Comparison of ENCODE assay signal across 1 cellular context in the genomic region with DNA sequence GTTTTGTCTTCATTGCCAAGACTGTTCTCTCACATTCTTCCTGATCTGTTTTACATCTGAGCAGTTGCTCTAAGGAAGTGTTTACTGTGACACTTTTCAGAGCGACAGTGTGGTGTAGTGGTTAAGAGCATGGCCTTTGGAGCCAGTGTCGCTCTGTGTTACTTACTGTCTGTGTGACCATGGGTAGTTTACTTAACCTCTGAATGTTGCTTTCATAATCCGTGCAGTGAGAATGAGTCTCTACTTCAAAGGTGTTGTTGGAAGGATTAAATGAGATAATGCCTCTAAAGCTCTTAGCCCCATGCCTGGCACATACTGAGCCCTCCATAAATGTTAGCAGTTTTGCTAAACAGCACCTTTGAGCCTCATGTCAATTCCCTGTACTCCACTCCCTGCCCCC.
A peak's percentile ranks its signal among the peaks of the same experiment; 100 is the strongest.
TF ChIP-seq lines count a peak whose summit lies in the region.

No MANE protein-coding gene starts in this region.

TF ChIP-seq in HepG2, 621 proteins besides CTCF, POLR2A, EP300 and RAD21 (continued from another document and continues in another):
- TF ChIP-seq, protein P1, sequence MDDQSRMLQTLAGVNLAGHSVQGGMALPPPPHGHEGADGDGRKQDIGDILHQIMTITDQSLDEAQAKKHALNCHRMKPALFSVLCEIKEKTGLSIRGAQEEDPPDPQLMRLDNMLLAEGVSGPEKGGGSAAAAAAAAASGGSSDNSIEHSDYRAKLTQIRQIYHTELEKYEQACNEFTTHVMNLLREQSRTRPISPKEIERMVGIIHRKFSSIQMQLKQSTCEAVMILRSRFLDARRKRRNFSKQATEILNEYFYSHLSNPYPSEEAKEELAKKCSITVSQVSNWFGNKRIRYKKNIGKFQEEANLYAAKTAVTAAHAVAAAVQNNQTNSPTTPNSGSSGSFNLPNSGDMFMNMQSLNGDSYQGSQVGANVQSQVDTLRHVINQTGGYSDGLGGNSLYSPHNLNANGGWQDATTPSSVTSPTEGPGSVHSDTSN (CRISPR knock-in tag; IDR thresholded peaks at IDR 0.05; ENCODE audit: borderline replicate concordance): no peak
- TF ChIP-seq FOXJ3 (CRISPR knock-in tag; IDR thresholded peaks at IDR 0.05; ENCODE audit: borderline replicate concordance) (peak; percentile 31; the same call in 1 of the 2 replicates), ZNF329 (CRISPR knock-in tag; IDR thresholded peaks at IDR 0.05; ENCODE audit: low read depth) (no peak), FLYWCH1 (CRISPR knock-in tag; IDR thresholded peaks at IDR 0.05) (no peak), ZNF205 (CRISPR knock-in tag; IDR thresholded peaks at IDR 0.05) (peak; percentile 96), DMAP1 (CRISPR knock-in tag; IDR thresholded peaks at IDR 0.05) (no peak), ZIK1 (CRISPR knock-in tag; IDR thresholded peaks at IDR 0.05; ENCODE audit: borderline replicate concordance, low read depth) (no peak), AKAP8 (CRISPR knock-in tag; IDR thresholded peaks at IDR 0.05) (no peak), SOX13 (IDR thresholded peaks at IDR 0.05) (no peak), SOX13 (CRISPR knock-in tag; conservative IDR thresholded peaks at IDR 0.05 in 1 of 2, IDR thresholded peaks at IDR 0.05 in 1 of 2) (peak in 1 of 2 experiments; percentile 40; a peak in 1 of 4 replicates), SOX6 (IDR thresholded peaks at IDR 0.05) (no peak), SOX6 (CRISPR knock-in tag; IDR thresholded peaks at IDR 0.05) (peak; percentile 50; the same call in 1 of the 2 replicates), ZNF354B (CRISPR knock-in tag; IDR thresholded peaks at IDR 0.05) (no peak), FOXA1 (IDR thresholded peaks at IDR 0.05) (no peak), FOXA1 (CRISPR knock-in tag; IDR thresholded peaks at IDR 0.05) (0 out of 2 replicates have a peak, but pooled peaks have one; percentile 33), ZC3H13 (CRISPR knock-in tag; IDR thresholded peaks at IDR 0.05) (no peak), TBX2 (CRISPR knock-in tag; IDR thresholded peaks at IDR 0.05; ENCODE audit: borderline replicate concordance) (peak; percentile 72; the same call in 1 of the 2 replicates), KLF12 (CRISPR knock-in tag; IDR thresholded peaks at IDR 0.05; ENCODE audit: borderline replicate concordance) (no peak), FOXP1 (IDR thresholded peaks at IDR 0.05) (no peak), FOXP1 (CRISPR knock-in tag; IDR thresholded peaks at IDR 0.05) (peak; percentile 31; the same call in 1 of the 2 replicates), ZNF644 (CRISPR knock-in tag; IDR thresholded peaks at IDR 0.05; ENCODE audit: low read depth) (peak; percentile 34; the same call in 1 of the 2 replicates), MED1 (CRISPR knock-in tag; IDR thresholded peaks at IDR 0.05) (peak; percentile 62), TSC22D2 (CRISPR knock-in tag; IDR thresholded peaks at IDR 0.05; ENCODE audit: borderline replicate concordance) (no peak), HNF4G (IDR thresholded peaks at IDR 0.05; ENCODE audit: borderline replicate concordance, low read depth, low read length) (peak; percentile 23), HNF4G (CRISPR knock-in tag; IDR thresholded peaks at IDR 0.05; ENCODE audit: borderline replicate concordance, low read depth) (no peak), EED (CRISPR knock-in tag; IDR thresholded peaks at IDR 0.05) (no peak), SOX5 (CRISPR knock-in tag; IDR thresholded peaks at IDR 0.05; ENCODE audit: borderline replicate concordance) (peak; percentile 64), ZNF264 (CRISPR knock-in tag; IDR thresholded peaks at IDR 0.05) (no peak), ZNF558 (CRISPR knock-in tag; IDR thresholded peaks at IDR 0.05; ENCODE audit: borderline replicate concordance) (no peak), NCOA5 (CRISPR knock-in tag; IDR thresholded peaks at IDR 0.05) (no peak), ISL2 (CRISPR knock-in tag; IDR thresholded peaks at IDR 0.05) (peak; percentile 48; the same call in 1 of the 2 replicates), ZNF563 (CRISPR knock-in tag; IDR thresholded peaks at IDR 0.05) (no peak), ZNF124 (CRISPR knock-in tag; IDR thresholded peaks at IDR 0.05) (no peak), CREM (IDR thresholded peaks at IDR 0.05) (peak; percentile 31; the same call in 1 of the 2 replicates), CREM (CRISPR knock-in tag; IDR thresholded peaks at IDR 0.05) (no peak), NR2F2 (IDR thresholded peaks at IDR 0.05; ENCODE audit: borderline replicate concordance, low read depth) (peak; percentile 73; the same call in 1 of the 2 replicates), GFI1 (CRISPR knock-in tag; IDR thresholded peaks at IDR 0.05; ENCODE audit: borderline replicate concordance) (no peak), ZNF33B (CRISPR knock-in tag; IDR thresholded peaks at IDR 0.05) (no peak), NR2C2 (CRISPR knock-in tag; IDR thresholded peaks at IDR 0.05; ENCODE audit: borderline replicate concordance) (0 out of 2 replicates have a peak, but pooled peaks have one; percentile 34), MAFF (IDR thresholded peaks at IDR 0.05; ENCODE audit: low read depth, low read length) (no peak), ZNF34 (CRISPR knock-in tag; IDR thresholded peaks at IDR 0.05; ENCODE audit: borderline replicate concordance) (no peak), ZNF3 (CRISPR knock-in tag; IDR thresholded peaks at IDR 0.05) (no peak), REPIN1 (CRISPR knock-in tag; IDR thresholded peaks at IDR 0.05; ENCODE audit: borderline replicate concordance, low read depth) (peak; percentile 94; the same call in 1 of the 2 replicates), NR2F6 (IDR thresholded peaks at IDR 0.05) (peak; percentile 73), NR2F6 (CRISPR knock-in tag; IDR thresholded peaks at IDR 0.05) (peak; percentile 73), SALL1 (CRISPR knock-in tag; IDR thresholded peaks at IDR 0.05) (peak; percentile 10; the same call in 1 of the 2 replicates), PITX1 (CRISPR knock-in tag; IDR thresholded peaks at IDR 0.05) (peak; percentile 85)
- TF ChIP-seq, protein P2, sequence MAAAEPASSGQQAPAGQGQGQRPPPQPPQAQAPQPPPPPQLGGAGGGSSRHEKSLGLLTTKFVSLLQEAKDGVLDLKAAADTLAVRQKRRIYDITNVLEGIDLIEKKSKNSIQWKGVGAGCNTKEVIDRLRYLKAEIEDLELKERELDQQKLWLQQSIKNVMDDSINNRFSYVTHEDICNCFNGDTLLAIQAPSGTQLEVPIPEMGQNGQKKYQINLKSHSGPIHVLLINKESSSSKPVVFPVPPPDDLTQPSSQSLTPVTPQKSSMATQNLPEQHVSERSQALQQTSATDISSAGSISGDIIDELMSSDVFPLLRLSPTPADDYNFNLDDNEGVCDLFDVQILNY (CRISPR knock-in tag; conservative IDR thresholded peaks at IDR 0.05): no peak
- TF ChIP-seq, protein P3, sequence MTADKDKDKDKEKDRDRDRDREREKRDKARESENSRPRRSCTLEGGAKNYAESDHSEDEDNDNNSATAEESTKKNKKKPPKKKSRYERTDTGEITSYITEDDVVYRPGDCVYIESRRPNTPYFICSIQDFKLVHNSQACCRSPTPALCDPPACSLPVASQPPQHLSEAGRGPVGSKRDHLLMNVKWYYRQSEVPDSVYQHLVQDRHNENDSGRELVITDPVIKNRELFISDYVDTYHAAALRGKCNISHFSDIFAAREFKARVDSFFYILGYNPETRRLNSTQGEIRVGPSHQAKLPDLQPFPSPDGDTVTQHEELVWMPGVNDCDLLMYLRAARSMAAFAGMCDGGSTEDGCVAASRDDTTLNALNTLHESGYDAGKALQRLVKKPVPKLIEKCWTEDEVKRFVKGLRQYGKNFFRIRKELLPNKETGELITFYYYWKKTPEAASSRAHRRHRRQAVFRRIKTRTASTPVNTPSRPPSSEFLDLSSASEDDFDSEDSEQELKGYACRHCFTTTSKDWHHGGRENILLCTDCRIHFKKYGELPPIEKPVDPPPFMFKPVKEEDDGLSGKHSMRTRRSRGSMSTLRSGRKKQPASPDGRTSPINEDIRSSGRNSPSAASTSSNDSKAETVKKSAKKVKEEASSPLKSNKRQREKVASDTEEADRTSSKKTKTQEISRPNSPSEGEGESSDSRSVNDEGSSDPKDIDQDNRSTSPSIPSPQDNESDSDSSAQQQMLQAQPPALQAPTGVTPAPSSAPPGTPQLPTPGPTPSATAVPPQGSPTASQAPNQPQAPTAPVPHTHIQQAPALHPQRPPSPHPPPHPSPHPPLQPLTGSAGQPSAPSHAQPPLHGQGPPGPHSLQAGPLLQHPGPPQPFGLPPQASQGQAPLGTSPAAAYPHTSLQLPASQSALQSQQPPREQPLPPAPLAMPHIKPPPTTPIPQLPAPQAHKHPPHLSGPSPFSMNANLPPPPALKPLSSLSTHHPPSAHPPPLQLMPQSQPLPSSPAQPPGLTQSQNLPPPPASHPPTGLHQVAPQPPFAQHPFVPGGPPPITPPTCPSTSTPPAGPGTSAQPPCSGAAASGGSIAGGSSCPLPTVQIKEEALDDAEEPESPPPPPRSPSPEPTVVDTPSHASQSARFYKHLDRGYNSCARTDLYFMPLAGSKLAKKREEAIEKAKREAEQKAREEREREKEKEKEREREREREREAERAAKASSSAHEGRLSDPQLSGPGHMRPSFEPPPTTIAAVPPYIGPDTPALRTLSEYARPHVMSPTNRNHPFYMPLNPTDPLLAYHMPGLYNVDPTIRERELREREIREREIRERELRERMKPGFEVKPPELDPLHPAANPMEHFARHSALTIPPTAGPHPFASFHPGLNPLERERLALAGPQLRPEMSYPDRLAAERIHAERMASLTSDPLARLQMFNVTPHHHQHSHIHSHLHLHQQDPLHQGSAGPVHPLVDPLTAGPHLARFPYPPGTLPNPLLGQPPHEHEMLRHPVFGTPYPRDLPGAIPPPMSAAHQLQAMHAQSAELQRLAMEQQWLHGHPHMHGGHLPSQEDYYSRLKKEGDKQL (CRISPR knock-in tag; IDR thresholded peaks at IDR 0.05; ENCODE audit: low read depth): peak; percentile 54; the same call in 1 of the 2 replicates
- TF ChIP-seq, protein P4, sequence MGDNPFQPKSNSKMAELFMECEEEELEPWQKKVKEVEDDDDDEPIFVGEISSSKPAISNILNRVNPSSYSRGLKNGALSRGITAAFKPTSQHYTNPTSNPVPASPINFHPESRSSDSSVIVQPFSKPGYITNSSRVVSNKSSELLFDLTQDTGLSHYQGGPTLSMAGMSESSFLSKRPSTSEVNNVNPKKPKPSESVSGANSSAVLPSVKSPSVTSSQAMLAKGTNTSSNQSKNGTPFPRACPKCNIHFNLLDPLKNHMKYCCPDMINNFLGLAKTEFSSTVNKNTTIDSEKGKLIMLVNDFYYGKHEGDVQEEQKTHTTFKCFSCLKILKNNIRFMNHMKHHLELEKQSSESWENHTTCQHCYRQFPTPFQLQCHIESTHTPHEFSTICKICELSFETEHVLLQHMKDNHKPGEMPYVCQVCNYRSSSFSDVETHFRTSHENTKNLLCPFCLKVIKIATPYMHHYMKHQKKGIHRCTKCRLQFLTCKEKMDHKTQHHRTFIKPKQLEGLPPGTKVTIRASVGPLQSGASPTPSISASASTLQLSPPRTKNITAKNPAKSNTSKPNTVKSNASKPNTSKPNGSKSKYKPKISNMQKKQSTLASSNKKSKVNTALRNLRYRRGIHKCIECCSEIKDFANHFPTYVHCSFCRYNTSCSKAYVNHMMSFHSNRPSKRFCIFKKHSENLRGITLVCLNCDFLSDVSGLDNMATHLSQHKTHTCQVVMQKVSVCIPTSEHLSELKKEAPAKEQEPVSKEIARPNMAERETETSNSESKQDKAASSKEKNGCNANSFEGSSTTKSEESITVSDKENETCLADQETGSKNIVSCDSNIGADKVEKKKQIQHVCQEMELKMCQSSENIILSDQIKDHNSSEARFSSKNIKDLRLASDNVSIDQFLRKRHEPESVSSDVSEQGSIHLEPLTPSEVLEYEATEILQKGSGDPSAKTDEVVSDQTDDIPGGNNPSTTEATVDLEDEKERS (CRISPR knock-in tag; IDR thresholded peaks at IDR 0.05): no peak
- TF ChIP-seq, protein P5, sequence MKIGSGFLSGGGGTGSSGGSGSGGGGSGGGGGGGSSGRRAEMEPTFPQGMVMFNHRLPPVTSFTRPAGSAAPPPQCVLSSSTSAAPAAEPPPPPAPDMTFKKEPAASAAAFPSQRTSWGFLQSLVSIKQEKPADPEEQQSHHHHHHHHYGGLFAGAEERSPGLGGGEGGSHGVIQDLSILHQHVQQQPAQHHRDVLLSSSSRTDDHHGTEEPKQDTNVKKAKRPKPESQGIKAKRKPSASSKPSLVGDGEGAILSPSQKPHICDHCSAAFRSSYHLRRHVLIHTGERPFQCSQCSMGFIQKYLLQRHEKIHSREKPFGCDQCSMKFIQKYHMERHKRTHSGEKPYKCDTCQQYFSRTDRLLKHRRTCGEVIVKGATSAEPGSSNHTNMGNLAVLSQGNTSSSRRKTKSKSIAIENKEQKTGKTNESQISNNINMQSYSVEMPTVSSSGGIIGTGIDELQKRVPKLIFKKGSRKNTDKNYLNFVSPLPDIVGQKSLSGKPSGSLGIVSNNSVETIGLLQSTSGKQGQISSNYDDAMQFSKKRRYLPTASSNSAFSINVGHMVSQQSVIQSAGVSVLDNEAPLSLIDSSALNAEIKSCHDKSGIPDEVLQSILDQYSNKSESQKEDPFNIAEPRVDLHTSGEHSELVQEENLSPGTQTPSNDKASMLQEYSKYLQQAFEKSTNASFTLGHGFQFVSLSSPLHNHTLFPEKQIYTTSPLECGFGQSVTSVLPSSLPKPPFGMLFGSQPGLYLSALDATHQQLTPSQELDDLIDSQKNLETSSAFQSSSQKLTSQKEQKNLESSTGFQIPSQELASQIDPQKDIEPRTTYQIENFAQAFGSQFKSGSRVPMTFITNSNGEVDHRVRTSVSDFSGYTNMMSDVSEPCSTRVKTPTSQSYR (CRISPR knock-in tag; IDR thresholded peaks at IDR 0.05; ENCODE audit: borderline replicate concordance): peak; percentile 66; the same call in 1 of the 2 replicates
